ENCODE assay signal across 1 cellular context in the genomic region with DNA sequence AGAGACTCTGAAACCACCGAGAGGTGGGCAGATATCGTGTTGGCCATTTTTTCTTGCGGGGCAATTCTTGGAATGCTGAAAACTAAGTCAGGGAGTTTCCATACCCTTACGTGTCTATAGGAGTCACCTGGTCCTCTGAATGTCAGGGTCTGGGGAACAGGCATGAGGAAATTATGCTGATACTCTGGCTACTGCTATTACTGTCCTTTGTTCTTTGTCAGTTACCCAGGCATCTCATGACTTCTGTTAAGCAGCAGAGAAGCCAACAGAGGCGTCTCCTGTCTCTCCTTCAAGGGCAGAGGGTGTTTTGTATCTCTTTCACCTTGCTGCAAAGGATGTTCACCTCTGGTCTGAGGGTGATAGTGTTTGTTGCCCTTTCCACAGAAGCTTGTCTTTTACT.
TF ChIP-seq lines count a peak whose summit lies in the region.

No MANE protein-coding gene starts in this region.

TF ChIP-seq in WTC11, 78 proteins besides CTCF, POLR2A, EP300 and RAD21 (continued from another document):
- TF ChIP-seq ZNF512 (CRISPR knock-in tag; IDR thresholded peaks at IDR 0.05; ENCODE audit: borderline replicate concordance): no peak
- TF ChIP-seq CBFB (CRISPR knock-in tag; IDR thresholded peaks at IDR 0.05; ENCODE audit: low read depth): no peak
